8 cellular contexts compared by ENCODE assay signal in the genomic region with DNA sequence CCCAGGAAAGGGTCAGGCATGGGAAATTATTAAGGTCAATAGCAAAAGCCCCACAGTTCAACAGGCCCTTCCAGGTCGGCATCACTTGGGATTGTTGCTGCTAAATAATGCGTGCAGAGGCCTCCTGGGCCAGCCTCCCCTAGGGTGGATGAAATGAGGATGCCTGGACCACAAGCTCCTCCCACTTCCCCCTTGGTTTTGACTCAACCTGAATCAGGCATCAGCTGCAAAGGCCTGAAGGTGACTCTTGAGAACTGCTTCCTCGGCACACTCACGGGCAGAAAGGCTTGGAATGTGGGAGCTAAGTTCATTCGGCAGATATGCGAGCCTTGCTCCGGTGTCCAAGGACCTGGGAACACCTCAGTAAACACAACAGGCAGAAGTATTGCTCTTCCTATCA.
DNase-seq lines count a peak whose midpoint lies in the region; ATAC-seq and TF ChIP-seq lines count a peak whose summit lies in the region.

No MANE protein-coding gene starts in this region.

- peaks cover 50% of the 10 kb centered on the region for H3K36me3 Mint-ChIP-seq in activated naive CD4-positive, alpha-beta T cell treated with anti-CD3 and anti-CD28 coated beads for 36 hours (ENCODE audit: low read depth)
- H3K36me3 Mint-ChIP-seq in osteocyte (ENCODE audit: unreplicated experiment) = peaks cover 6% of the 10 kb centered on the region

- peaks cover 86% of the 10 kb centered on the region for H3K4me1 Mint-ChIP-seq in activated naive CD4-positive, alpha-beta T cell treated with anti-CD3 and anti-CD28 coated beads for 36 hours (ENCODE audit: low read depth)
- peaks cover 63% of the 10 kb centered on the region for H3K4me1 Mint-ChIP-seq in osteocyte (ENCODE audit: unreplicated experiment)

- H3K27me3 Mint-ChIP-seq in activated naive CD4-positive, alpha-beta T cell treated with anti-CD3 and anti-CD28 coated beads for 36 hours (ENCODE audit: low read depth) = no peaks in the 10 kb centered on the region
- no peaks in the 10 kb centered on the region for H3K27me3 Mint-ChIP-seq in osteocyte (ENCODE audit: unreplicated experiment)

- ATAC-seq in GM18519 (IDR thresholded peaks at IDR 0.05; ENCODE audit: low FRiP score, unreplicated experiment) = peak; percentile 46
- peak; percentile 43 for ATAC-seq in HG02938 (IDR thresholded peaks at IDR 0.05; ENCODE audit: unreplicated experiment)

- peak overlapping the region; percentile 98 for H3K27ac Mint-ChIP-seq in activated naive CD4-positive, alpha-beta T cell treated with anti-CD3 and anti-CD28 coated beads for 36 hours
- H3K27ac Mint-ChIP-seq in osteocyte (ENCODE audit: unreplicated experiment) = peak overlapping the region; percentile 47

- CTCF ChIA-PET in activated naive CD4-positive, alpha-beta T cell treated with anti-CD3 and anti-CD28 coated beads for 36 hours (lab: Charles Lee) = interaction anchor here (0.9 to 2.9 kb wide), 8 partner anchors 9 to 149 kb away, joined by 3 to 18 read pairs (median 4); no protein-coding TSS in a partner anchor

- intact Hi-C loops in activated naive CD4-positive, alpha-beta T cell treated with anti-CD3 and anti-CD28 coated beads for 36 hours (cut with micrococcal nuclease) = loop anchor here (1.0 to 10.0 kb wide), 7 partner anchors 61 to 1851 kb away; a partner anchor contains a TSS
- intact Hi-C loops in posterior vena cava (cut with DNase I) = loop anchor here in 1 of 2 donors (5.0 kb wide), 1 partner anchor 1704 kb away; no protein-coding TSS in a partner anchor

- H3K4me3 Mint-ChIP-seq in activated naive CD4-positive, alpha-beta T cell treated with anti-CD3 and anti-CD28 coated beads for 36 hours = peak overlapping the region; percentile 28
- no peak overlapping the region for H3K4me3 Mint-ChIP-seq in osteocyte (ENCODE audit: unreplicated experiment)

- TF ChIP-seq CTCF in osteocyte (IDR thresholded peaks at IDR 0.05) = no peak

- H3K9me3 Mint-ChIP-seq in activated naive CD4-positive, alpha-beta T cell treated with anti-CD3 and anti-CD28 coated beads for 36 hours = peaks cover 1% of the 10 kb centered on the region
- H3K9me3 Mint-ChIP-seq in osteocyte (ENCODE audit: unreplicated experiment) = no peaks in the 10 kb centered on the region

- DNase-seq in RPMI8226 (peak; percentile 84), osteocyte (ENCODE audit: extremely low spot score, unreplicated experiment) (no peak), medulla oblongata (ENCODE audit: extremely low spot score) (no peak), posterior vena cava (ENCODE audit: low spot score) (no peak), H4 (ENCODE audit: low spot score) (no peak)
- DNase-seq in activated naive CD4-positive, alpha-beta T cell treated with anti-CD3 and anti-CD28 coated beads for 36 hours = peak; percentile 95

Comparison
In these comparisons a context has a peak if more than half of its experiments do, and no peak if none do; other contexts are left out.
1. DNase-seq: peak in RPMI8226 (single experiment) and activated naive CD4-positive, alpha-beta T cell treated with anti-CD3 and anti-CD28 coated beads for 36 hours (single experiment); none in osteocyte (single experiment), medulla oblongata (single experiment), posterior vena cava (single experiment) and H4 (single experiment).